In genomic region chr3:195542691-195543641, GRCh38 we compare ENCODE assay signal across 1 cellular context.
A peak's percentile ranks its signal among the peaks of the same experiment; 100 is the strongest.
TF ChIP-seq lines count a peak whose summit lies in the region.

Gene PPP1R2 (minus strand): TSS chr3:195543325. CDS start chr3:195543025, 300 bp downstream.

TF ChIP-seq in HepG2, 621 proteins besides CTCF, POLR2A, EP300 and RAD21 (continued from another document and continues in another):
- TF ChIP-seq DZIP1 (CRISPR knock-in tag; IDR thresholded peaks at IDR 0.05) (peak; percentile 39; the same call in 1 of the 2 replicates), ELF4 (CRISPR knock-in tag; IDR thresholded peaks at IDR 0.05; ENCODE audit: borderline replicate concordance) (no peak), FOXK2 (IDR thresholded peaks at IDR 0.05) (no peak), BRF2 (CRISPR knock-in tag; IDR thresholded peaks at IDR 0.05) (no peak), ZNF468 (CRISPR knock-in tag; IDR thresholded peaks at IDR 0.05) (no peak), MED13 (CRISPR knock-in tag; IDR thresholded peaks at IDR 0.05) (peak; percentile 81; the same call in 1 of the 2 replicates), NPAS2 (CRISPR knock-in tag; IDR thresholded peaks at IDR 0.05; ENCODE audit: borderline replicate concordance) (no peak), DRAP1 (CRISPR knock-in tag; IDR thresholded peaks at IDR 0.05) (peak; percentile 99), NFRKB (IDR thresholded peaks at IDR 0.05) (no peak), ZNF20 (CRISPR knock-in tag; IDR thresholded peaks at IDR 0.05) (no peak), NCOR1 (IDR thresholded peaks at IDR 0.05; ENCODE audit: borderline replicate concordance, low read length) (no peak), RFXAP (CRISPR knock-in tag; IDR thresholded peaks at IDR 0.05; ENCODE audit: borderline replicate concordance) (0 out of 2 replicates have a peak, but pooled peaks have one; percentile 29), ZNF557 (CRISPR knock-in tag; IDR thresholded peaks at IDR 0.05) (peak; percentile 43; the same call in 1 of the 2 replicates), HNF4G (IDR thresholded peaks at IDR 0.05; ENCODE audit: borderline replicate concordance, low read depth, low read length) (no peak), HNF4G (CRISPR knock-in tag; IDR thresholded peaks at IDR 0.05; ENCODE audit: borderline replicate concordance, low read depth) (0 out of 2 replicates have a peak, but pooled peaks have one; percentile 5), ZNF503 (CRISPR knock-in tag; IDR thresholded peaks at IDR 0.05) (peak; percentile 44; the same call in 1 of the 2 replicates), ZBTB7B (CRISPR knock-in tag; IDR thresholded peaks at IDR 0.05) (no peak), ZNF317 (CRISPR knock-in tag; IDR thresholded peaks at IDR 0.05) (0 out of 2 replicates have a peak, but pooled peaks have one; percentile 44), SAP130 (CRISPR knock-in tag; IDR thresholded peaks at IDR 0.05; ENCODE audit: low read depth) (peak; percentile 78), CBX2 (IDR thresholded peaks at IDR 0.05; ENCODE audit: low read depth, low read length) (no peak), CBX2 (CRISPR knock-in tag; IDR thresholded peaks at IDR 0.05; ENCODE audit: low read depth) (no peak), TFE3 (CRISPR knock-in tag; IDR thresholded peaks at IDR 0.05) (0 out of 2 replicates have a peak, but pooled peaks have one; percentile 42), ZNF761 (CRISPR knock-in tag; conservative IDR thresholded peaks at IDR 0.05) (0 out of 2 replicates have a peak, but pooled peaks have one; percentile 26), ZNF878 (CRISPR knock-in tag; IDR thresholded peaks at IDR 0.05) (no peak), ZZZ3 (CRISPR knock-in tag; IDR thresholded peaks at IDR 0.05; ENCODE audit: borderline replicate concordance) (no peak), SNAI1 (CRISPR knock-in tag; IDR thresholded peaks at IDR 0.05; ENCODE audit: borderline replicate concordance) (0 out of 2 replicates have a peak, but pooled peaks have one; percentile 65), NFE2L2 (IDR thresholded peaks at IDR 0.05; ENCODE audit: low read length) (no peak), NR2C2 (CRISPR knock-in tag; IDR thresholded peaks at IDR 0.05; ENCODE audit: borderline replicate concordance) (no peak; the same call in 1 of the 2 replicates), TP53 (CRISPR knock-in tag; conservative IDR thresholded peaks at IDR 0.05) (0 out of 2 replicates have a peak, but pooled peaks have one; percentile 23), POGZ (CRISPR knock-in tag; IDR thresholded peaks at IDR 0.05) (no peak; the same call in 1 of the 2 replicates), ISX (CRISPR knock-in tag; conservative IDR thresholded peaks at IDR 0.05) (no peak), PHF21A (CRISPR knock-in tag; IDR thresholded peaks at IDR 0.05) (no peak; the same call in 1 of the 2 replicates), ZNF550 (CRISPR knock-in tag; IDR thresholded peaks at IDR 0.05; ENCODE audit: borderline replicate concordance) (no peak)
- TF ChIP-seq, protein P1, sequence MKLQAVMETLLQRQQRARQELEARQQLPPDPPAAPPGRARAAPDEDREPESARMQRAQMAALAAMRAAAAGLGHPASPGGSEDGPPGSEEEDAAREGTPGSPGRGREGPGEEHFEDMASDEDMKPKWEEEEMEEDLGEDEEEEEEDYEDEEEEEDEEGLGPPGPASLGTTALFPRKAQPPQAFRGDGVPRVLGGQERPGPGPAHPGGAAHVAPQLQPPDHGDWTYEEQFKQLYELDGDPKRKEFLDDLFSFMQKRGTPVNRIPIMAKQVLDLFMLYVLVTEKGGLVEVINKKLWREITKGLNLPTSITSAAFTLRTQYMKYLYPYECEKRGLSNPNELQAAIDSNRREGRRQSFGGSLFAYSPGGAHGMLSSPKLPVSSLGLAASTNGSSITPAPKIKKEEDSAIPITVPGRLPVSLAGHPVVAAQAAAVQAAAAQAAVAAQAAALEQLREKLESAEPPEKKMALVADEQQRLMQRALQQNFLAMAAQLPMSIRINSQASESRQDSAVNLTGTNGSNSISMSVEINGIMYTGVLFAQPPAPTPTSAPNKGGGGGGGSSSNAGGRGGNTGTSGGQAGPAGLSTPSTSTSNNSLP (IDR thresholded peaks at IDR 0.05; ENCODE audit: low read depth, low read length), result no peak
- TF ChIP-seq, protein P2, sequence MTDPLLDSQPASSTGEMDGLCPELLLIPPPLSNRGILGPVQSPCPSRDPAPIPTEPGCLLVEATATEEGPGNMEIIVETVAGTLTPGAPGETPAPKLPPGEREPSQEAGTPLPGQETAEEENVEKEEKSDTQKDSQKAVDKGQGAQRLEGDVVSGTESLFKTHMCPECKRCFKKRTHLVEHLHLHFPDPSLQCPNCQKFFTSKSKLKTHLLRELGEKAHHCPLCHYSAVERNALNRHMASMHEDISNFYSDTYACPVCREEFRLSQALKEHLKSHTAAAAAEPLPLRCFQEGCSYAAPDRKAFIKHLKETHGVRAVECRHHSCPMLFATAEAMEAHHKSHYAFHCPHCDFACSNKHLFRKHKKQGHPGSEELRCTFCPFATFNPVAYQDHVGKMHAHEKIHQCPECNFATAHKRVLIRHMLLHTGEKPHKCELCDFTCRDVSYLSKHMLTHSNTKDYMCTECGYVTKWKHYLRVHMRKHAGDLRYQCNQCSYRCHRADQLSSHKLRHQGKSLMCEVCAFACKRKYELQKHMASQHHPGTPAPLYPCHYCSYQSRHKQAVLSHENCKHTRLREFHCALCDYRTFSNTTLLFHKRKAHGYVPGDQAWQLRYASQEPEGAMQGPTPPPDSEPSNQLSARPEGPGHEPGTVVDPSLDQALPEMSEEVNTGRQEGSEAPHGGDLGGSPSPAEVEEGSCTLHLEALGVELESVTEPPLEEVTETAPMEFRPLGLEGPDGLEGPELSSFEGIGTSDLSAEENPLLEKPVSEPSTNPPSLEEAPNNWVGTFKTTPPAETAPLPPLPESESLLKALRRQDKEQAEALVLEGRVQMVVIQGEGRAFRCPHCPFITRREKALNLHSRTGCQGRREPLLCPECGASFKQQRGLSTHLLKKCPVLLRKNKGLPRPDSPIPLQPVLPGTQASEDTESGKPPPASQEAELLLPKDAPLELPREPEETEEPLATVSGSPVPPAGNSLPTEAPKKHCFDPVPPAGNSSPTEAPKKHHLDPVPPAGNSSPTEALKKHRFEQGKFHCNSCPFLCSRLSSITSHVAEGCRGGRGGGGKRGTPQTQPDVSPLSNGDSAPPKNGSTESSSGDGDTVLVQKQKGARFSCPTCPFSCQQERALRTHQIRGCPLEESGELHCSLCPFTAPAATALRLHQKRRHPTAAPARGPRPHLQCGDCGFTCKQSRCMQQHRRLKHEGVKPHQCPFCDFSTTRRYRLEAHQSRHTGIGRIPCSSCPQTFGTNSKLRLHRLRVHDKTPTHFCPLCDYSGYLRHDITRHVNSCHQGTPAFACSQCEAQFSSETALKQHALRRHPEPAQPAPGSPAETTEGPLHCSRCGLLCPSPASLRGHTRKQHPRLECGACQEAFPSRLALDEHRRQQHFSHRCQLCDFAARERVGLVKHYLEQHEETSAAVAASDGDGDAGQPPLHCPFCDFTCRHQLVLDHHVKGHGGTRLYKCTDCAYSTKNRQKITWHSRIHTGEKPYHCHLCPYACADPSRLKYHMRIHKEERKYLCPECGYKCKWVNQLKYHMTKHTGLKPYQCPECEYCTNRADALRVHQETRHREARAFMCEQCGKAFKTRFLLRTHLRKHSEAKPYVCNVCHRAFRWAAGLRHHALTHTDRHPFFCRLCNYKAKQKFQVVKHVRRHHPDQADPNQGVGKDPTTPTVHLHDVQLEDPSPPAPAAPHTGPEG (CRISPR knock-in tag; IDR thresholded peaks at IDR 0.05), result peak; percentile 77; the same call in 1 of the 2 replicates
- TF ChIP-seq, protein P3, sequence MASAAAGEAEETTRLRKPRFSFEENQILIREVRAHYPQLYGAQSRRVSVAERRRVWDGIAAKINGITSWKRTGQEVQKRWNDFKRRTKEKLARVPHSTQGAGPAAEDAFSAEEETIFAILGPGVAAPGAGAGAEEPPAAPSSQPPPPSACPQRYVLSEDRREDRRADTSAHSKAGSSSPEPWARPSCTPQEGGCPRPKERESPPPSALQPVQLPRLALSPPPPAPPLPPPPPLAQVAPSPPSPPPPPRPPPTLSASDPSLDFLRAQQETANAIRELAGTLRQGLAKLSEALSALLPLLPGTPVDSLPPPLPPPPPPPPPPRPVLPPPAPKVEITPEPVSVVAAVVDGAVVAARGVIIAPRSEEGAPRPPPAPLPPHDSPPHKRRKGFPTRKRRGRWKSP (CRISPR knock-in tag; IDR thresholded peaks at IDR 0.05), result peak; percentile 59; the same call in 1 of the 2 replicates
- TF ChIP-seq, protein P4, sequence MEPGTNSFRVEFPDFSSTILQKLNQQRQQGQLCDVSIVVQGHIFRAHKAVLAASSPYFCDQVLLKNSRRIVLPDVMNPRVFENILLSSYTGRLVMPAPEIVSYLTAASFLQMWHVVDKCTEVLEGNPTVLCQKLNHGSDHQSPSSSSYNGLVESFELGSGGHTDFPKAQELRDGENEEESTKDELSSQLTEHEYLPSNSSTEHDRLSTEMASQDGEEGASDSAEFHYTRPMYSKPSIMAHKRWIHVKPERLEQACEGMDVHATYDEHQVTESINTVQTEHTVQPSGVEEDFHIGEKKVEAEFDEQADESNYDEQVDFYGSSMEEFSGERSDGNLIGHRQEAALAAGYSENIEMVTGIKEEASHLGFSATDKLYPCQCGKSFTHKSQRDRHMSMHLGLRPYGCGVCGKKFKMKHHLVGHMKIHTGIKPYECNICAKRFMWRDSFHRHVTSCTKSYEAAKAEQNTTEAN (CRISPR knock-in tag; conservative IDR thresholded peaks at IDR 0.05), result no peak
- TF ChIP-seq, protein P5, sequence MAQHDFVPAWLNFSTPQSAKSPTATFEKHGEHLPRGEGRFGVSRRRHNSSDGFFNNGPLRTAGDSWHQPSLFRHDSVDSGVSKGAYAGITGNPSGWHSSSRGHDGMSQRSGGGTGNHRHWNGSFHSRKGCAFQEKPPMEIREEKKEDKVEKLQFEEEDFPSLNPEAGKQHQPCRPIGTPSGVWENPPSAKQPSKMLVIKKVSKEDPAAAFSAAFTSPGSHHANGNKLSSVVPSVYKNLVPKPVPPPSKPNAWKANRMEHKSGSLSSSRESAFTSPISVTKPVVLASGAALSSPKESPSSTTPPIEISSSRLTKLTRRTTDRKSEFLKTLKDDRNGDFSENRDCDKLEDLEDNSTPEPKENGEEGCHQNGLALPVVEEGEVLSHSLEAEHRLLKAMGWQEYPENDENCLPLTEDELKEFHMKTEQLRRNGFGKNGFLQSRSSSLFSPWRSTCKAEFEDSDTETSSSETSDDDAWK (CRISPR knock-in tag; IDR thresholded peaks at IDR 0.05), result no peak
- TF ChIP-seq, protein P6, sequence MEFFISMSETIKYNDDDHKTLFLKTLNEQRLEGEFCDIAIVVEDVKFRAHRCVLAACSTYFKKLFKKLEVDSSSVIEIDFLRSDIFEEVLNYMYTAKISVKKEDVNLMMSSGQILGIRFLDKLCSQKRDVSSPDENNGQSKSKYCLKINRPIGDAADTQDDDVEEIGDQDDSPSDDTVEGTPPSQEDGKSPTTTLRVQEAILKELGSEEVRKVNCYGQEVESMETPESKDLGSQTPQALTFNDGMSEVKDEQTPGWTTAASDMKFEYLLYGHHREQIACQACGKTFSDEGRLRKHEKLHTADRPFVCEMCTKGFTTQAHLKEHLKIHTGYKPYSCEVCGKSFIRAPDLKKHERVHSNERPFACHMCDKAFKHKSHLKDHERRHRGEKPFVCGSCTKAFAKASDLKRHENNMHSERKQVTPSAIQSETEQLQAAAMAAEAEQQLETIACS (CRISPR knock-in tag; IDR thresholded peaks at IDR 0.05), result no peak
